In the genomic region with DNA sequence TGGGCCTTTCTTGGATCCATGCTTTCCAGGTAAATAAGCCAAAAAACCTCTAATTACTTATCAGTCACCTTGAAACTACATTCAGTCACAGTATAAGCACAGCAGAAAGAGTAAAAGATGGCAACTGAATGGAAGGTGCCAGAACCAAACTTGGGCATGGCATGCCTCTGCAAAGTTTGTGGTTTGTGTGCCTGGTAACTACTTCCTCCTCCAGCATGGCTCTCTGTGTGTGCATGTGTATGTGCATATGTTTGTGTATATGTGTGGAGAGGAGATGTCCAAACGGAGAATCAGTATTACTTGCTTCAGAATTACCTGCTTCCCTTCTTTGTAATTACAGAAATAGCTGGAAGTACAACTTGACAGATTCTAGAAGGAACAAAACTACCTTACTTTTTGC, we compare ENCODE assay signal across 18 cellular contexts.
DNase-seq lines count a peak whose midpoint lies in the region; ATAC-seq and TF ChIP-seq lines count a peak whose summit lies in the region.
"Had no signal": no experiment of that assay in that cellular context is flagged by ENCODE, and none has a peak within 500 bp of the region (broad histone marks: within the 10 kb centered on the region; RNA-seq: fewer than 3 reads in every experiment).

No MANE protein-coding gene starts in this region.

- 50% methylated on average over 1 of the region's 1 CpG for WGBS in mammary epithelial cell (ENCODE audit: low coverage, missing lambda C conversion rate)

- H3K4me2 ChIP-seq in PC-3 (ENCODE audit: low read length): no peak overlapping the region
- H3K4me2 ChIP-seq in mammary epithelial cell (ENCODE audit: insufficient read depth, low read depth, low read length): peak overlapping the region; percentile 32

- POLR2A ChIA-PET in PC-3 (lab: Charles Lee; ENCODE audit: unreplicated experiment): interaction anchor here (0.7 kb wide), 1 partner anchor 44 kb away, joined by 4 read pairs; no protein-coding TSS in a partner anchor

- H3K36me3 ChIP-seq in PC-3 (ENCODE audit: low read depth, low read length): no peaks in the 10 kb centered on the region
- H3K36me3 ChIP-seq in mammary epithelial cell (ENCODE audit: insufficient read depth, low read length): no peaks in the 10 kb centered on the region
- H3K36me3 ChIP-seq: MG63 had no signal

- intact Hi-C loops in PC-3 (cut with micrococcal nuclease): loop anchor here (10.0 kb wide), 1 partner anchor 217 kb away; no protein-coding TSS in a partner anchor
- intact Hi-C loops in mammary epithelial cell (cut with micrococcal nuclease): loop anchor here (2.0 kb wide), 1 partner anchor 35 kb away; no protein-coding TSS in a partner anchor

- ATAC-seq in PC-3: no peak
- no peak for ATAC-seq in HG03159 (IDR thresholded peaks at IDR 0.05; ENCODE audit: unreplicated experiment)
- ATAC-seq: Panc1 had no signal

- no peaks in the 10 kb centered on the region for H3F3A ChIP-seq in PC-3 (ENCODE audit: low read length, unreplicated experiment)

- H3K9ac ChIP-seq in PC-3 (ENCODE audit: low read length) (no peak overlapping the region), mammary epithelial cell (ENCODE audit: insufficient read depth, low read length) (no peak overlapping the region)

- H3K27ac ChIP-seq in PC-3 (ENCODE audit: low read length) (peak overlapping the region; percentile 98), mammary epithelial cell (ENCODE audit: insufficient read depth, low read depth, low read length) (peak overlapping the region; percentile 3)
- H3K27ac ChIP-seq: C4-2B had no signal

- H3K27me3 ChIP-seq in PC-3 (ENCODE audit: low read length) (no peaks in the 10 kb centered on the region), mammary epithelial cell (ENCODE audit: insufficient read depth, low read length) (no peaks in the 10 kb centered on the region)
- H3K27me3 ChIP-seq: MG63 had no signal

- H3K4me1 ChIP-seq in PC-3 (ENCODE audit: insufficient read depth, low read length): peaks cover 52% of the 10 kb centered on the region
- peaks cover 31% of the 10 kb centered on the region for H3K4me1 ChIP-seq in mammary epithelial cell (ENCODE audit: insufficient read depth, low read length)

- CTCF ChIA-PET in PC-3 (lab: Charles Lee): no interaction called here
- CTCF ChIA-PET in mammary epithelial cell (lab: Charles Lee; ENCODE audit: low non-redundant PET): no interaction called here

- no peak overlapping the region for H2AFZ ChIP-seq in PC-3 (ENCODE audit: low read length)
- H2AFZ ChIP-seq in mammary epithelial cell (ENCODE audit: low read depth, low read length): peak overlapping the region; percentile 29

- no peaks in the 10 kb centered on the region for H3K79me2 ChIP-seq in PC-3 (ENCODE audit: low read length)
- no peaks in the 10 kb centered on the region for H3K79me2 ChIP-seq in mammary epithelial cell (ENCODE audit: insufficient read depth, low read length)

- H4K20me1 ChIP-seq in PC-3 (ENCODE audit: low read length) (no peaks in the 10 kb centered on the region), mammary epithelial cell (ENCODE audit: insufficient read depth, low read length) (no peaks in the 10 kb centered on the region)

- in situ Hi-C loops in KBM-7 (cut with MboI; ENCODE audit: low pct_unique_long_range_greater_than_20kb, low sequenced_read_pairs) (no loop called here), mammary epithelial cell (cut with MboI; ENCODE audit: low sequenced_read_pairs in 2 of 2) (no loop called here)

- H3K9me3 ChIP-seq in PC-3 (ENCODE audit: low read length) (no peaks in the 10 kb centered on the region), mammary epithelial cell (replicated peaks; ENCODE audit: insufficient read depth, low read length) (peaks cover 1% of the 10 kb centered on the region)
- H3K9me3 ChIP-seq: MG63 had no signal

- dilution Hi-C loops in mammary epithelial cell (cut with HindIII; ENCODE audit: low sequenced_read_pairs): no loop called here

- H3K4me3 ChIP-seq in PC-3 (ENCODE audit: low read length) (no peak overlapping the region), mammary epithelial cell (replicated peaks in 1 of 3; ENCODE audit: insufficient read depth in 1 of 3, low read depth in 2 of 3, low read length in 3 of 3) (no peak overlapping the region)
- H3K4me3 ChIP-seq: MG63 had no signal

- BruUV-seq in PC-3 (replicated peaks; lab: Mats Ljungman, UMichigan) (no TSS peak), mammary epithelial cell (replicated peaks; lab: Mats Ljungman, UMichigan) (no TSS peak)

- TF ChIP-seq CTCF in PC-3 (conservative IDR thresholded peaks at IDR 0.05; ENCODE audit: low read depth, low read length): no peak
- TF ChIP-seq CTCF in mammary epithelial cell (conservative IDR thresholded peaks at IDR 0.05 in 1 of 2, IDR thresholded peaks at IDR 0.05 in 1 of 2; ENCODE audit: extremely low read depth in 1 of 2, insufficient read depth in 1 of 2, low read depth in 1 of 2, low read length in 2 of 2): no peak

- no peaks in the 10 kb centered on the region for H3K9me2 ChIP-seq in PC-3 (replicated peaks; ENCODE audit: low read length)

- DNase-seq in KBM-7 (peak; percentile 23), PC-3 (no peak), mammary epithelial cell (peak; percentile 43), pons (ENCODE audit: low spot score) (no peak), HuH-7.5 (ENCODE audit: low spot score) (no peak), cortex of kidney (lab: John Stamatoyannopoulos, UW) (no peak)
- DNase-seq: ACHN, DMS79, MG63, NCI-H1105 treated with DMSO at 0.1 percent for 48 hours, NCI-H187, NCI-H226, NCI-H524, NCI-H82, Right ventricle myocardium superior had no signal

Comparison
In these comparisons a context has a peak if more than half of its experiments do, and no peak if none do; other contexts are left out.
1. DNase-seq: peak in KBM-7 (single experiment) and mammary epithelial cell (single experiment); none in PC-3 (single experiment), pons (single experiment), HuH-7.5 (single experiment) and cortex of kidney (single experiment).